In genomic region chr18:13366541-13366940, GRCh38 we compare ENCODE assay signal across 17 cellular contexts.
DNase-seq lines count a peak whose midpoint lies in the region; ATAC-seq and TF ChIP-seq lines count a peak whose summit lies in the region.
"Had no signal": no experiment of that assay in that cellular context is flagged by ENCODE, and none has a peak within 500 bp of the region (broad histone marks: within the 10 kb centered on the region; RNA-seq: fewer than 3 reads in every experiment).

No MANE protein-coding gene starts in this region.

- CTCF ChIA-PET in activated naive CD4-positive, alpha-beta T cell treated with anti-CD3 and anti-CD28 coated beads for 36 hours (lab: Charles Lee), result no interaction called here

- no peaks in the 10 kb centered on the region for H3K9me3 ChIP-seq in HUES48 (ENCODE audit: control insufficient read depth, insufficient read depth, low read length)
- no peaks in the 10 kb centered on the region for H3K9me3 ChIP-seq in esophagus muscularis mucosa

- no peaks in the 10 kb centered on the region for H3K27me3 Mint-ChIP-seq in activated naive CD4-positive, alpha-beta T cell treated with anti-CD3 and anti-CD28 coated beads for 36 hours (ENCODE audit: low read depth)

- H3K36me3 Mint-ChIP-seq in activated naive CD4-positive, alpha-beta T cell treated with anti-CD3 and anti-CD28 coated beads for 36 hours (ENCODE audit: low read depth), result no peaks in the 10 kb centered on the region

- H3K4me1 ChIP-seq in HUES48 (ENCODE audit: control insufficient read depth, insufficient read depth, low read length) (peaks cover 4% of the 10 kb centered on the region; the same call in 1 of the 2 replicates), esophagus muscularis mucosa (peaks cover 8 to 39% (median 31%) of the 10 kb centered on the region in 4 donors)

- H3K4me3 Mint-ChIP-seq in activated naive CD4-positive, alpha-beta T cell treated with anti-CD3 and anti-CD28 coated beads for 36 hours, result no peak overlapping the region

- no peak for TF ChIP-seq CTCF in esophagus muscularis mucosa (IDR thresholded peaks at IDR 0.05)

- H3K4me1 Mint-ChIP-seq in activated naive CD4-positive, alpha-beta T cell treated with anti-CD3 and anti-CD28 coated beads for 36 hours (ENCODE audit: low read depth), result peaks cover 15% of the 10 kb centered on the region

- no peak for TF ChIP-seq EP300 in esophagus muscularis mucosa (IDR thresholded peaks at IDR 0.05)

- H3K27ac ChIP-seq in HUES48 (ENCODE audit: low read depth, low read length) (peak overlapping the region; percentile 53), esophagus muscularis mucosa (replicated peaks in 1 of 4) (no peak overlapping the region)
- H3K27ac ChIP-seq: C4-2B had no signal

- H3K9me3 Mint-ChIP-seq in activated naive CD4-positive, alpha-beta T cell treated with anti-CD3 and anti-CD28 coated beads for 36 hours, result no peaks in the 10 kb centered on the region

- TF ChIP-seq POLR2A in esophagus muscularis mucosa (IDR thresholded peaks at IDR 0.05; ENCODE audit: low read depth), result no peak

- H3K9ac ChIP-seq in HUES48 (ENCODE audit: low read depth, low read length), result no peak overlapping the region

- peak; percentile 3 for DNase-seq in activated naive CD4-positive, alpha-beta T cell treated with anti-CD3 and anti-CD28 coated beads for 36 hours
- DNase-seq in activated naive CD4-positive, alpha-beta T cell treated with anti-CD3 and anti-CD28 coated beads, Interleukin-2, amount 50 U/mL, for 16 hours, result no peak
- peak; percentile 89 for DNase-seq in esophagus muscularis mucosa (ENCODE audit: extremely low spot score)
- no peak for DNase-seq in NCI-H187 treated with DMSO at 0.1 percent for 48 hours (lab: John Stamatoyannopoulos, UW)
- DNase-seq in NCI-H2029 (lab: John Stamatoyannopoulos, UW), result no peak
- DNase-seq: HCEC 1CT; NCI-H1105 treated with DMSO at 0.1 percent for 48 hours; NCI-H1694; NCI-H2107; NCI-H510A; NCI-H748 treated with DMSO at 0.1 percent for 48 hours; NK-92 treated with Interleukin-12 subunit alpha and Interleukin-12 subunit beta, amount 100 ng/mL, for 24 hours; Right ventricle myocardium superior had no signal

- H3K27ac Mint-ChIP-seq in activated naive CD4-positive, alpha-beta T cell treated with anti-CD3 and anti-CD28 coated beads for 36 hours, result no peak overlapping the region

- H3K4me3 ChIP-seq in HUES48 (ENCODE audit: low read depth, low read length) (no peak overlapping the region), esophagus muscularis mucosa (no peak overlapping the region)
- H3K4me3 ChIP-seq: K562 had no signal

- H3K36me3 ChIP-seq in HUES48 (ENCODE audit: control insufficient read depth, insufficient read depth, low read length) (no peaks in the 10 kb centered on the region), esophagus muscularis mucosa (no peaks in the 10 kb centered on the region)

- no peak for ATAC-seq in HG03095 (IDR thresholded peaks at IDR 0.05; ENCODE audit: unreplicated experiment)
- ATAC-seq: K562 had no signal

- 88% methylated on average over 8 of the region's 8 CpGs for WGBS in esophagus muscularis mucosa

- H3K27me3 ChIP-seq in HUES48 (ENCODE audit: control insufficient read depth, insufficient read depth, low read length), result no peaks in the 10 kb centered on the region
- H3K27me3 ChIP-seq in esophagus muscularis mucosa, result no peaks in the 10 kb centered on the region

- intact Hi-C loops in activated naive CD4-positive, alpha-beta T cell treated with anti-CD3 and anti-CD28 coated beads for 36 hours (cut with micrococcal nuclease), result no loop called here
- intact Hi-C loops in esophagus muscularis mucosa (cut with DNase I), result no loop called here

Comparison
In these comparisons a context has a peak if more than half of its experiments do, and no peak if none do; other contexts are left out.
1. DNase-seq: peak in activated naive CD4-positive, alpha-beta T cell treated with anti-CD3 and anti-CD28 coated beads for 36 hours (single experiment) and esophagus muscularis mucosa (single experiment); none in activated naive CD4-positive, alpha-beta T cell treated with anti-CD3 and anti-CD28 coated beads, Interleukin-2, amount 50 U/mL, for 16 hours (single experiment), NCI-H187 treated with DMSO at 0.1 percent for 48 hours (single experiment) and NCI-H2029 (single experiment).